9 cellular contexts compared by ENCODE assay signal in the genomic region with DNA sequence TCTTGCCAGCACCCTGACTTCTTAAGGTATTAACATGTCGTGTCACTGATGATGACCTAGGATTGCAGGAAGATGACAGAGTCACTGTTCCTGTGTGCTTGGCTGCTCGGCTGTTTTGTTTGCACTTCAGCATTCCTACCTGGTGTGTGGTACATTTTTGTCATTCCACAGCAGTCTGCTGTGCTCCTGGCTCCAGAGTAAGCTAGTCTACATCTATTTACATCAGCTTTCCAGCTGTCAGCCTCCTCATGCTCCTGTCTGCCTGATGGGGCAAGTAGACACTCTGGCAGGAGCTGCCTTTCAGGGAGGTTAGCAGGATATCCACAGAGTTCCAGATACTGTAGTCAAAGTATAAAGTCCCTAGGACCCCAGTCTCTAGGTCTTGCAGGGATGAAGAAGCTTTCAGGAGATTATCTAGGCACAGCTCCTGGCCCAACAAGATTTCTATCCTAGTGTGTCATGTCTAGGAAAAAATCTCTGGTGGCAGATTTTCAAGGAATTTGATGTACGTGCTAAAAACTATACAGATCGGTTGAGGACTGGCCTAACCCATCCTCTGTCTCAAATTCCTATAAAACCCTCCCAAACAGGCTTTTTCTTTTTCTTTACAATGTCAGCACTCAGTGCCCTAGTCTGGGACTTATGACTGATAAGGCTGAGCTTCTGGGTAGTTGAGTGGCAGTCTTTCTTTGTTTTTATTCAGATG. TPM values are rescaled to one million over a fixed set of nuclear protein-coding genes. Genes with fewer than 3 reads are reported as not detected.
DNase-seq lines count a peak whose midpoint lies in the region; ATAC-seq, FAIRE-seq and TF ChIP-seq lines count a peak whose summit lies in the region.
"Had no signal": no experiment of that assay in that cellular context is flagged by ENCODE, and none has a peak within 500 bp of the region (broad histone marks: within the 10 kb centered on the region; RNA-seq: fewer than 3 reads in every experiment).

No MANE protein-coding gene starts in this region.

- dilution Hi-C loops in mammary epithelial cell (cut with HindIII; ENCODE audit: low sequenced_read_pairs): loop anchor here (5.0 kb wide), 1 partner anchor 34 kb away; no protein-coding TSS in a partner anchor
- dilution Hi-C loops in keratinocyte (cut with MboI; ENCODE audit: extremely low pct_ligation_motif_present, low sequenced_read_pairs): no loop called here

- H2AFZ ChIP-seq in mammary epithelial cell (ENCODE audit: low read depth, low read length): no peak overlapping the region
- no peak overlapping the region for H2AFZ ChIP-seq in keratinocyte (ENCODE audit: control insufficient read depth, low read length)

- POLR2A ChIA-PET in naive thymus-derived CD4-positive, alpha-beta T cell (lab: Charles Lee): no interaction called here

- H3K4me3 ChIP-seq in mammary epithelial cell (replicated peaks in 1 of 3; ENCODE audit: insufficient read depth in 1 of 3, low read depth in 2 of 3, low read length in 3 of 3) (no peak overlapping the region), keratinocyte (ENCODE audit: control insufficient read depth in 2 of 3, extremely low read depth in 1 of 3, insufficient read depth in 2 of 3, low read depth in 1 of 3, low read length in 3 of 3) (no peak overlapping the region)
- no peak overlapping the region for H3K4me3 ChIP-seq in naive thymus-derived CD4-positive, alpha-beta T cell (ENCODE audit: low read length)

- H3K9me1 ChIP-seq in keratinocyte (ENCODE audit: control insufficient read depth, extremely low read depth, insufficient read depth, low read length): no peaks in the 10 kb centered on the region

- no peaks in the 10 kb centered on the region for H3K36me3 Mint-ChIP-seq in naive thymus-derived CD4-positive, alpha-beta T cell

- no peak overlapping the region for H3K4me3 Mint-ChIP-seq in naive thymus-derived CD4-positive, alpha-beta T cell

- no peaks in the 10 kb centered on the region for H3K9me3 Mint-ChIP-seq in naive thymus-derived CD4-positive, alpha-beta T cell

- in situ Hi-C loops in mammary epithelial cell (cut with MboI; ENCODE audit: low sequenced_read_pairs in 2 of 2): no loop called here

- ATAC-seq in GM19397 (IDR thresholded peaks at IDR 0.05; ENCODE audit: unreplicated experiment): no peak
- ATAC-seq in naive thymus-derived CD4-positive, alpha-beta T cell: no peak

- H3K9ac ChIP-seq in mammary epithelial cell (ENCODE audit: insufficient read depth, low read length): peak overlapping the region; percentile 50
- peak overlapping the region; percentile 36 for H3K9ac ChIP-seq in keratinocyte (ENCODE audit: control insufficient read depth, extremely low read depth, insufficient read depth, low read length)

- BruUV-seq in mammary epithelial cell (replicated peaks; lab: Mats Ljungman, UMichigan): TSS peak; percentile 53

- H3K4me1 ChIP-seq in mammary epithelial cell (ENCODE audit: insufficient read depth, low read length): peaks cover 74% of the 10 kb centered on the region
- peaks cover 64% of the 10 kb centered on the region for H3K4me1 ChIP-seq in keratinocyte (ENCODE audit: control insufficient read depth, extremely low read depth, insufficient read depth, low read length)
- no peaks in the 10 kb centered on the region for H3K4me1 ChIP-seq in naive thymus-derived CD4-positive, alpha-beta T cell (ENCODE audit: control insufficient read depth in 2 of 2, insufficient read depth in 2 of 2, low read length in 2 of 2)

- H3K79me2 ChIP-seq in mammary epithelial cell (ENCODE audit: insufficient read depth, low read length): peaks cover 68% of the 10 kb centered on the region
- H3K79me2 ChIP-seq in keratinocyte (ENCODE audit: control insufficient read depth, insufficient read depth, low read length): peaks cover 27% of the 10 kb centered on the region

- H4K20me1 ChIP-seq in mammary epithelial cell (ENCODE audit: insufficient read depth, low read length): no peaks in the 10 kb centered on the region
- no peaks in the 10 kb centered on the region for H4K20me1 ChIP-seq in keratinocyte (ENCODE audit: control insufficient read depth, extremely low read depth, insufficient read depth, low read length)

- DNase-seq in HT-29 (ENCODE audit: low spot score) (peak; percentile 50), mammary epithelial cell (peak; percentile 86), keratinocyte (ENCODE audit: low read depth, low spot score) (peak; percentile 92), substantia nigra (lab: John Stamatoyannopoulos, UW) (peak in 1 of 49 donors; percentile 20), DMS153 (lab: John Stamatoyannopoulos, UW) (no peak), NCI-H446 treated with DMSO at 0.1 percent for 48 hours (lab: John Stamatoyannopoulos, UW) (no peak)
- DNase-seq in naive thymus-derived CD4-positive, alpha-beta T cell: no peak
- DNase-seq: activated T-cell treated with anti-CD3 and anti-CD28 coated beads for 4 hours had no signal

- no peaks in the 10 kb centered on the region for H3K9me3 ChIP-seq in mammary epithelial cell (replicated peaks; ENCODE audit: insufficient read depth, low read length)
- H3K9me3 ChIP-seq in keratinocyte (ENCODE audit: control insufficient read depth, low read depth, low read length): no peaks in the 10 kb centered on the region
- H3K9me3 ChIP-seq in naive thymus-derived CD4-positive, alpha-beta T cell (ENCODE audit: control insufficient read depth in 2 of 3, low read length in 3 of 3): no peaks in the 10 kb centered on the region

- CTCF ChIA-PET in mammary epithelial cell (lab: Charles Lee; ENCODE audit: low non-redundant PET): interaction anchor here (0.5 kb wide), 1 partner anchor 88 kb away, joined by 3 read pairs; no protein-coding TSS in a partner anchor
- CTCF ChIA-PET in naive thymus-derived CD4-positive, alpha-beta T cell (lab: Charles Lee): interaction anchor here (0.9 kb wide), 1 partner anchor 22 kb away, joined by 3 read pairs; no protein-coding TSS in a partner anchor

- H3K36me3 ChIP-seq in mammary epithelial cell (ENCODE audit: insufficient read depth, low read length): no peaks in the 10 kb centered on the region
- H3K36me3 ChIP-seq in keratinocyte (ENCODE audit: control insufficient read depth in 2 of 2, extremely low read depth in 1 of 2, insufficient read depth in 2 of 2, low read length in 2 of 2): peaks cover 0 to 3% of the 10 kb centered on the region in 2 experiments
- H3K36me3 ChIP-seq in naive thymus-derived CD4-positive, alpha-beta T cell (ENCODE audit: control insufficient read depth in 2 of 3, insufficient read depth in 3 of 3, low read length in 3 of 3): no peaks in the 10 kb centered on the region

- peak; percentile 98 for FAIRE-seq in keratinocyte (lab: Jason Lieb, UNC)

- H3K27ac ChIP-seq in mammary epithelial cell (ENCODE audit: insufficient read depth, low read depth, low read length) (peak overlapping the region; percentile 79), keratinocyte (ENCODE audit: control insufficient read depth, insufficient read depth, low read length) (peak overlapping the region; percentile 81), substantia nigra (ENCODE audit: low read depth, low read length, poor library complexity, severe bottlenecking) (peak overlapping the region; percentile 91)
- no peak overlapping the region for H3K27ac ChIP-seq in naive thymus-derived CD4-positive, alpha-beta T cell (ENCODE audit: low read depth, low read length)

- H3K4me2 ChIP-seq in mammary epithelial cell (ENCODE audit: insufficient read depth, low read depth, low read length) (peak overlapping the region; percentile 63), keratinocyte (ENCODE audit: control insufficient read depth, extremely low read depth, insufficient read depth, low read depth, low read length) (peak overlapping the region; percentile 65)

- intact Hi-C loops in mammary epithelial cell (cut with micrococcal nuclease): loop anchor here (1.0 to 2.0 kb wide), 4 partner anchors 8 to 36 kb away; no protein-coding TSS in a partner anchor
- intact Hi-C loops in naive thymus-derived CD4-positive, alpha-beta T cell (cut with micrococcal nuclease): no loop called here

- no peak overlapping the region for H3K27ac Mint-ChIP-seq in naive thymus-derived CD4-positive, alpha-beta T cell

- WGBS in mammary epithelial cell (ENCODE audit: low coverage, missing lambda C conversion rate): 0% methylated on average over 3 of the region's 4 CpGs

- no peak for TF ChIP-seq CTCF in mammary epithelial cell (conservative IDR thresholded peaks at IDR 0.05 in 1 of 2, IDR thresholded peaks at IDR 0.05 in 1 of 2; ENCODE audit: extremely low read depth in 1 of 2, insufficient read depth in 1 of 2, low read depth in 1 of 2, low read length in 2 of 2)
- no peak for TF ChIP-seq CTCF in keratinocyte (optimal IDR thresholded peaks at IDR 0.05 in 1 of 3, IDR thresholded peaks at IDR 0.05 in 1 of 3, conservative IDR thresholded peaks at IDR 0.05 in 1 of 3; ENCODE audit: extremely low read depth in 1 of 3, insufficient read depth in 2 of 3, low read length in 3 of 3)

- no peaks in the 10 kb centered on the region for H3K27me3 Mint-ChIP-seq in naive thymus-derived CD4-positive, alpha-beta T cell

- H3K27me3 ChIP-seq in mammary epithelial cell (ENCODE audit: insufficient read depth, low read length): no peaks in the 10 kb centered on the region
- H3K27me3 ChIP-seq in keratinocyte (ENCODE audit: control insufficient read depth, extremely low read depth, insufficient read depth, low read length): no peaks in the 10 kb centered on the region
- H3K27me3 ChIP-seq in naive thymus-derived CD4-positive, alpha-beta T cell (ENCODE audit: control insufficient read depth in 2 of 2, insufficient read depth in 2 of 2, low read length in 2 of 2): no peaks in the 10 kb centered on the region

- H3K4me1 Mint-ChIP-seq in naive thymus-derived CD4-positive, alpha-beta T cell: no peaks in the 10 kb centered on the region

RNA-seq across cellular contexts. Expression of gene RUSC2, which starts 28.5 kb away (rescaled TPM):
- total RNA-seq in HT-29 (2014; rRNA removed; shearing (Covaris generic)): 0.94 and 2.0 TPM in 2 replicates
- total RNA-seq in mammary epithelial cell: 10 to 100 TPM; 27.3 to 30.0 TPM
- 8.6 TPM for polyA plus RNA-seq in mammary epithelial cell
- 14.2 TPM for polyA minus RNA-seq in mammary epithelial cell
- 4.2 to 7.9 TPM (median 6.3 TPM) in 3 replicates for polyA plus RNA-seq in keratinocyte
- 1.8 TPM for polyA plus RNA-seq in keratinocyte (2011; ENCODE audit: low read depth)
- 4.0 and 5.0 TPM in 2 replicates for polyA plus RNA-seq in keratinocyte (2011; cell fraction: cytosol; rRNA removed)
- 15.7 and 21.6 TPM in 2 replicates for polyA plus RNA-seq in keratinocyte (2011; cell fraction: nucleus; rRNA removed)
- polyA plus RNA-seq in keratinocyte (2012; ENCODE audit: low replicate concordance): 4.4 and 8.1 TPM in 2 replicates
- 30.9 to 43.2 TPM (median 32.3 TPM) in 3 replicates for polyA minus RNA-seq in keratinocyte
- 14.2 TPM for polyA minus RNA-seq in keratinocyte (2011; cell fraction: cytosol; rRNA and poly(A)+ RNA removed)
- 17.0 and 18.2 TPM in 2 replicates for polyA minus RNA-seq in keratinocyte (2011; cell fraction: nucleus; rRNA and poly(A)+ RNA removed)
- total RNA-seq in naive thymus-derived CD4-positive, alpha-beta T cell: 1 to 10 TPM; 3.1 to 8.3 (median 5.4) TPM
- polyA plus RNA-seq in naive thymus-derived CD4-positive, alpha-beta T cell: under 1 TPM; 0.18 to 0.92 TPM

Comparison
In these comparisons a context has a peak if more than half of its experiments do, and no peak if none do; other contexts are left out.
1. DNase-seq: peak in HT-29 (single experiment), mammary epithelial cell (single experiment) and keratinocyte (single experiment); none in DMS153 (single experiment), NCI-H446 treated with DMSO at 0.1 percent for 48 hours (single experiment) and naive thymus-derived CD4-positive, alpha-beta T cell (0 of 9).